15 cellular contexts compared by ENCODE assay signal in the genomic region with DNA sequence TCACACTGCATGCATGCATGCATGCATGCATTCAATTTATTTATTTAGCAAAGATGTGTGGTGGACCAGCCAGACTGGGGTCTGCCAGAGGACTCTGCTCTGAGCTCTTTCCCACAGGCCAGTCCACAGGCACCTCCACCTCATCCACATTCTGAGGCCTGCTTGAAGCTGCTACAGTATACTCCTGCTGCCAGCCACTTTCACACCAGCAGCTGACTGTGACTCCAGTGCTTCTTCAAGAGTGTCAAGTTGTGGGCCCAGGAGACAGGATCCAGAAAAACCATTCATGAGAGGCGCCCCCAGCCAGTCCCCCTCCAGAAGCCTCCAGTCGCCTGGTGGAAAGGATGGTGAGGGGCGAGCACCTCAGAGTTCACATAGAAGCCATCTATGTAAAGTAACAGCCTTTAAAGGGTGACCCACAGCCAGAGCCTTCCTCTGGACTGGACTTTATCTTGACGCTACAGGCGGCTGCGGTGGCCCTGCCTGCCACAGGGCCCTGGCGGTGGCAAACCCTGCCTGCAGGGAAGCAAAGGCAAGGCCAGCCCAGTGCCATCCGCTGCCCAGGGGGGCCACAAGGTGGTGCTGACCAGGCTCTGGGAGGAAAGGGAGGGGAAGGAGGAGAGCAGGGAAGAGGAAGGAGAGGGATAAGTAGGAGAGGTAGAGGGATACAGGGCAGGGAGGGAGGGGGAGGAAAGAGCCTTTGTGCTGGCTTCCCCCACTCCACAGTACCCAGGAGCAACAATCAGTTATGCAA. TPM values are rescaled to one million over a fixed set of nuclear protein-coding genes. Genes with fewer than 3 reads are reported as not detected.
DNase-seq lines count a peak whose midpoint lies in the region; ATAC-seq and TF ChIP-seq lines count a peak whose summit lies in the region.
"Had no signal": no experiment of that assay in that cellular context is flagged by ENCODE, and none has a peak within 500 bp of the region (broad histone marks: within the 10 kb centered on the region; RNA-seq: fewer than 3 reads in every experiment).

No MANE protein-coding gene starts in this region.

- H3K27ac ChIP-seq in GM23338 (ENCODE audit: low read depth), result peak overlapping the region; percentile 98; the same call in 1 of the 2 replicates
- H3K27ac ChIP-seq in neural progenitor cell, result no peak overlapping the region

- H3K36me3 ChIP-seq in GM23338 (ENCODE audit: insufficient read depth) (no peaks in the 10 kb centered on the region), neural progenitor cell (no peaks in the 10 kb centered on the region)

- H3K27me3 ChIP-seq in GM23338 (ENCODE audit: insufficient read depth) (no peaks in the 10 kb centered on the region), neural progenitor cell (no peaks in the 10 kb centered on the region)

- H3K4me3 ChIP-seq in GM23338 (peak overlapping the region; percentile 32; the same call in 1 of the 2 replicates), neural progenitor cell (no peak overlapping the region)

- H3K27ac Mint-ChIP-seq in GM23338 (peak overlapping the region; percentile 86), neural progenitor cell (no peak overlapping the region)
- H3K27ac Mint-ChIP-seq: activated CD8-positive, alpha-beta memory T cell treated with anti-CD3 and anti-CD28 coated beads, Interleukin-2, amount 10 ng/mL, durations not matched to agents 7 days and 5 days had no signal

- H3K27me3 Mint-ChIP-seq in GM23338 (ENCODE audit: insufficient read depth, low read depth, poor library complexity) (peaks cover 17% of the 10 kb centered on the region), neural progenitor cell (ENCODE audit: insufficient read depth, low read depth) (peaks cover 5% of the 10 kb centered on the region)
- H3K27me3 Mint-ChIP-seq: activated CD8-positive, alpha-beta memory T cell treated with anti-CD3 and anti-CD28 coated beads, Interleukin-2, amount 10 ng/mL, durations not matched to agents 7 days and 5 days; activated naive CD8-positive, alpha-beta T cell; CD4-positive, CD25-positive, alpha-beta regulatory T cell had no signal

- H3K9me3 Mint-ChIP-seq in GM23338, result no peaks in the 10 kb centered on the region
- no peaks in the 10 kb centered on the region for H3K9me3 Mint-ChIP-seq in neural progenitor cell
- H3K9me3 Mint-ChIP-seq: CD4-positive, CD25-positive, alpha-beta regulatory T cell; T-helper 1 cell treated with Interleukin-12 subunit alpha and Interleukin-12 subunit beta and Interleukin-4 antibody, amounts not matched to agents 30 μg/mL and 1 μg/mL, for 36 hours had no signal

- peaks cover 7% of the 10 kb centered on the region; the same call in 2 of the 3 replicates for H3K36me3 Mint-ChIP-seq in GM23338 (ENCODE audit: low read depth)
- peaks cover 32% of the 10 kb centered on the region for H3K36me3 Mint-ChIP-seq in neural progenitor cell

- peak overlapping the region; percentile 78 for H3K4me2 ChIP-seq in GM23338
- peak overlapping the region; percentile 17 for H3K4me2 ChIP-seq in neural progenitor cell

- peaks cover 14% of the 10 kb centered on the region for H3F3A ChIP-seq in GM23338 (replicated peaks; ENCODE audit: low read depth)
- peaks cover 33% of the 10 kb centered on the region for H3F3A ChIP-seq in neural progenitor cell (ENCODE audit: low read depth)

- H3K9ac ChIP-seq in neural progenitor cell, result no peak overlapping the region

- intact Hi-C loops in left cardiac atrium (cut with DNase I) (no loop called here), left colon (cut with DNase I, micrococcal nuclease) (no loop called here)

- DNase-seq in GM23338 (ENCODE audit: low spot score) (peak; percentile 69), left cardiac atrium (no peak), neural progenitor cell (ENCODE audit: low spot score) (peak; percentile 31), NCI-H2107 (lab: John Stamatoyannopoulos, UW) (no peak), left colon (no peak), SK-N-DZ (ENCODE audit: low spot score) (no peak)
- DNase-seq: activated CD8-positive, alpha-beta memory T cell treated with anti-CD3 and anti-CD28 coated beads, Interleukin-2, amount 10 ng/mL, durations not matched to agents 7 days and 5 days; CD4-positive, CD25-positive, alpha-beta regulatory T cell; NK-92 treated with Interleukin-12 subunit alpha and Interleukin-12 subunit beta, amount 100 ng/mL, for 24 hours; stimulated activated CD4-positive, alpha-beta T cell treated with anti-CD3 and anti-CD28 coated beads, Interleukin-1b, Interleukin-23, amount 100 ng/mL, for 48 hours; stimulated activated naive CD4-positive, alpha-beta T cell treated with Interleukin-2 at 50 U/mL for 16 hours had no signal

- H2AFZ ChIP-seq in GM23338 (no peak overlapping the region), neural progenitor cell (replicated peaks) (no peak overlapping the region)

- peak; percentile 36 to 47 for TF ChIP-seq CTCF in GM23338 (conservative IDR thresholded peaks at IDR 0.05; ENCODE audit: low read depth in 2 of 2)
- TF ChIP-seq CTCF in neural progenitor cell (IDR thresholded peaks at IDR 0.05), result peak; percentile 28

- no peaks in the 10 kb centered on the region for H3K9me2 ChIP-seq in GM23338 (ENCODE audit: insufficient read depth)

- no peaks in the 10 kb centered on the region for H3K9me3 ChIP-seq in neural progenitor cell (ENCODE audit: low read depth)

- peaks cover 25% of the 10 kb centered on the region; the same call in 1 of the 2 replicates for H4K20me1 ChIP-seq in GM23338 (replicated peaks; ENCODE audit: insufficient read depth)
- peaks cover 94% of the 10 kb centered on the region for H4K20me1 ChIP-seq in neural progenitor cell (ENCODE audit: low read depth)

- peak overlapping the region; percentile 48; the same call in 2 of the 3 replicates for H3K4me3 Mint-ChIP-seq in GM23338
- no peak overlapping the region for H3K4me3 Mint-ChIP-seq in neural progenitor cell
- H3K4me3 Mint-ChIP-seq: activated CD8-positive, alpha-beta memory T cell treated with anti-CD3 and anti-CD28 coated beads, Interleukin-2, amount 10 ng/mL, durations not matched to agents 7 days and 5 days had no signal

- H3K4me1 Mint-ChIP-seq in GM23338 (peaks cover 97% of the 10 kb centered on the region), neural progenitor cell (peaks cover 87% of the 10 kb centered on the region)

- H3K4me1 ChIP-seq in GM23338 (ENCODE audit: insufficient read depth), result peaks cover 75% of the 10 kb centered on the region
- H3K4me1 ChIP-seq in neural progenitor cell, result peaks cover 65% of the 10 kb centered on the region

- H3K79me2 ChIP-seq in GM23338 (replicated peaks; ENCODE audit: insufficient read depth) (peaks cover 97% of the 10 kb centered on the region), neural progenitor cell (ENCODE audit: low read depth) (peaks cover 97% of the 10 kb centered on the region)

- ATAC-seq in GM23338 (peak; percentile 44), SK-N-SH treated with all-trans-retinoic acid at 6 μM for 48 hours (peak; percentile 58; the same call in 2 of the 3 replicates), left cardiac atrium (peak; percentile 7 to 16), left colon (no peak), GM19455 (IDR thresholded peaks at IDR 0.05; ENCODE audit: unreplicated experiment) (no peak)

TF ChIP-seq in GM23338, 12 proteins besides CTCF, POLR2A, EP300 and RAD21 (continues in another document):
- TF ChIP-seq JUNB (IDR thresholded peaks at IDR 0.05; ENCODE audit: unreplicated experiment), result no peak
- no peak for TF ChIP-seq ZNF114 (CRISPR knock-in tag; IDR thresholded peaks at IDR 0.05)
- no peak for TF ChIP-seq EZH2 (IDR thresholded peaks at IDR 0.05; ENCODE audit: low read depth, unreplicated experiment)
- no peak for TF ChIP-seq ZNF331 (CRISPR knock-in tag; IDR thresholded peaks at IDR 0.05; ENCODE audit: low read depth)

TF ChIP-seq in SK-N-SH treated with all-trans-retinoic acid at 6 μM for 48 hours, 23 proteins besides CTCF, POLR2A, EP300 and RAD21:
- no peak for TF ChIP-seq ISL1 (CRISPR knock-in tag; IDR thresholded peaks at IDR 0.05)
- TF ChIP-seq BACH2 (CRISPR knock-in tag; IDR thresholded peaks at IDR 0.05; ENCODE audit: borderline replicate concordance), result no peak
- TF ChIP-seq CSDC2 (CRISPR knock-in tag; IDR thresholded peaks at IDR 0.05), result no peak
- TF ChIP-seq, protein P1, sequence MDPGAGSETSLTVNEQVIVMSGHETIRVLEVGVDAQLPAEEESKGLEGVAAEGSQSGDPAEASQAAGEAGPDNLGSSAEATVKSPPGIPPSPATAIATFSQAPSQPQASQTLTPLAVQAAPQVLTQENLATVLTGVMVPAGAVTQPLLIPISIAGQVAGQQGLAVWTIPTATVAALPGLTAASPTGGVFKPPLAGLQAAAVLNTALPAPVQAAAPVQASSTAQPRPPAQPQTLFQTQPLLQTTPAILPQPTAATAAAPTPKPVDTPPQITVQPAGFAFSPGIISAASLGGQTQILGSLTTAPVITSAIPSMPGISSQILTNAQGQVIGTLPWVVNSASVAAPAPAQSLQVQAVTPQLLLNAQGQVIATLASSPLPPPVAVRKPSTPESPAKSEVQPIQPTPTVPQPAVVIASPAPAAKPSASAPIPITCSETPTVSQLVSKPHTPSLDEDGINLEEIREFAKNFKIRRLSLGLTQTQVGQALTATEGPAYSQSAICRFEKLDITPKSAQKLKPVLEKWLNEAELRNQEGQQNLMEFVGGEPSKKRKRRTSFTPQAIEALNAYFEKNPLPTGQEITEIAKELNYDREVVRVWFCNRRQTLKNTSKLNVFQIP (CRISPR knock-in tag; IDR thresholded peaks at IDR 0.05; ENCODE audit: borderline replicate concordance, low read depth), result no peak
- TF ChIP-seq ARNTL (CRISPR knock-in tag; IDR thresholded peaks at IDR 0.05; ENCODE audit: borderline replicate concordance, low read depth), result no peak

RNA-seq across cellular contexts. Expression of a gene that starts 30.7 kb away (rescaled TPM):
- total RNA-seq in GM23338 (2014; rRNA removed; shearing (Covaris generic)), result 47.4 and 59.5 TPM in 2 replicates
- polyA plus RNA-seq in GM23338 (2016; fragmentation: Nextera tagmentation; extraction: Ambion mirVana), result 68.6 and 82.3 TPM in 2 replicates
- total RNA-seq in left cardiac atrium, result 10 to 100 TPM; 23.9 to 45.1 TPM
- total RNA-seq in neural progenitor cell (ENCODE audit: low replicate concordance), result 53.0 and 86.1 TPM in 2 replicates
- total RNA-seq in left colon, result 10 to 100 TPM; 61.7 to 74.2 TPM
- 54.5 and 58.7 TPM in 2 replicates for polyA plus RNA-seq in SK-N-DZ (2014; cell fraction: cytosol; rRNA removed)
- 32.9 and 34.1 TPM in 2 replicates for polyA plus RNA-seq in SK-N-DZ (2014; cell fraction: nucleus; rRNA removed)

Comparison
In these comparisons a context has a peak if more than half of its experiments do, and no peak if none do; other contexts are left out.
1. ATAC-seq: peak in GM23338 (single experiment), SK-N-SH treated with all-trans-retinoic acid at 6 μM for 48 hours (single experiment) and left cardiac atrium (2 of 2); none in left colon (single experiment) and GM19455 (single experiment).
2. DNase-seq: peak in GM23338 (single experiment) and neural progenitor cell (single experiment); none in left cardiac atrium (single experiment), NCI-H2107 (single experiment), left colon (0 of 2) and SK-N-DZ (single experiment).